Comparison of ENCODE assay signal across 19 cellular contexts in genomic region chr2:241796610-241797138, GRCh38. TPM values are rescaled to one million over a fixed set of nuclear protein-coding genes. Genes with fewer than 3 reads are reported as not detected.
DNase-seq lines count a peak whose midpoint lies in the region; ATAC-seq and TF ChIP-seq lines count a peak whose summit lies in the region.
"Had no signal": no experiment of that assay in that cellular context is flagged by ENCODE, and none has a peak within 500 bp of the region (broad histone marks: within the 10 kb centered on the region; RNA-seq: fewer than 3 reads in every experiment).

No MANE protein-coding gene starts in this region.

- intact Hi-C loops in left ventricle myocardium superior (cut with micrococcal nuclease): no loop called here
- intact Hi-C loops in psoas muscle (cut with DNase I): no loop called here

- no peaks in the 10 kb centered on the region for H3K36me3 ChIP-seq in BLaER1 treated with 17β-estradiol and CSF1 and Interleukin-3, amounts not matched to agents 10 nM and 100 nM
- H3K36me3 ChIP-seq in psoas muscle (ENCODE audit: insufficient read depth in 1 of 2, low read depth in 1 of 2): no peaks in the 10 kb centered on the region
- H3K36me3 ChIP-seq: brain microvascular endothelial cell, suprapubic skin had no signal

- no peak for TF ChIP-seq CTCF in GM13977 (IDR thresholded peaks at IDR 0.05; ENCODE audit: extremely low read depth, insufficient read depth, missing control alignments)
- no peak for TF ChIP-seq CTCF in psoas muscle (IDR thresholded peaks at IDR 0.05)

- peaks cover 0 to 2% (median 0%) of the 10 kb centered on the region in 11 experiments; a peak in 3 of 22 replicates for H3K9me3 ChIP-seq in BLaER1 treated with 17β-estradiol and CSF1 and Interleukin-3, amounts not matched to agents 10 nM and 100 nM (replicated peaks in 1 of 11)
- H3K9me3 ChIP-seq in psoas muscle: no peaks in the 10 kb centered on the region
- H3K9me3 ChIP-seq: suprapubic skin had no signal

- no peak overlapping the region for H3K9ac ChIP-seq in BLaER1 treated with 17β-estradiol and CSF1 and Interleukin-3, amounts not matched to agents 10 nM and 100 nM

- H3K4me3 ChIP-seq in BLaER1 treated with 17β-estradiol and CSF1 and Interleukin-3, amounts not matched to agents 10 nM and 100 nM: no peak overlapping the region
- no peak overlapping the region for H3K4me3 ChIP-seq in psoas muscle
- H3K4me3 ChIP-seq: suprapubic skin had no signal

- no peaks in the 10 kb centered on the region for H3K27me3 ChIP-seq in BLaER1 treated with 17β-estradiol and CSF1 and Interleukin-3, amounts not matched to agents 10 nM and 100 nM
- no peaks in the 10 kb centered on the region for H3K27me3 ChIP-seq in psoas muscle (ENCODE audit: insufficient read depth in 3 of 3, low read length in 2 of 3)
- H3K27me3 ChIP-seq: brain microvascular endothelial cell, suprapubic skin had no signal

- H3K4me2 ChIP-seq in BLaER1 treated with 17β-estradiol and CSF1 and Interleukin-3, amounts not matched to agents 10 nM and 100 nM: peak overlapping the region in 6 of 11 experiments; percentile 9 to 52 (median 28); a peak in 7 of 22 replicates

- no peak overlapping the region for H3K27ac ChIP-seq in BLaER1 treated with 17β-estradiol and CSF1 and Interleukin-3, amounts not matched to agents 10 nM and 100 nM
- no peak overlapping the region for H3K27ac ChIP-seq in psoas muscle
- H3K27ac ChIP-seq: brain microvascular endothelial cell, suprapubic skin had no signal

- H4K20me1 ChIP-seq in BLaER1 treated with 17β-estradiol and CSF1 and Interleukin-3, amounts not matched to agents 10 nM and 100 nM: no peaks in the 10 kb centered on the region

- ATAC-seq in left ventricle myocardium superior: no peak
- no peak for ATAC-seq in psoas muscle
- ATAC-seq: activated CD8-positive, alpha-beta T cell treated with anti-CD3 and anti-CD28 coated beads, Interleukin-2, amount 10 ng/mL, durations not matched to agents 7 days and 5 days; activated naive CD8-positive, alpha-beta T cell treated with anti-CD3 and anti-CD28 coated beads, Interleukin-2, amount 50 U/mL, for 24 hours had no signal

- peaks cover 12 to 68% (median 44%) of the 10 kb centered on the region in 10 experiments; a peak in 19 of 20 replicates for H3K4me1 ChIP-seq in BLaER1 treated with 17β-estradiol and CSF1 and Interleukin-3, amounts not matched to agents 10 nM and 100 nM
- no peaks in the 10 kb centered on the region for H3K4me1 ChIP-seq in psoas muscle
- H3K4me1 ChIP-seq: suprapubic skin had no signal

- in situ Hi-C loops in GM13977 (cut with MboI; ENCODE audit: low pct_unique_long_range_greater_than_20kb, low sequenced_read_pairs, unreplicated experiment): no loop called here

- WGBS in psoas muscle, 3 donors: 88 to 93% (median 89%) methylated on average over 13 of the region's 13 CpGs

- DNase-seq in GM13977 (ENCODE audit: low spot score) (peak; percentile 8), left ventricle myocardium superior (peak; percentile 20), psoas muscle (peak; percentile 7 to 33), NCI-H345 treated with DMSO at 0.1 percent for 48 hours (lab: John Stamatoyannopoulos, UW; ENCODE audit: unreplicated experiment) (no peak), retina (no peak)
- DNase-seq in activated CD4-positive, alpha-beta T cell treated with anti-CD3 and anti-CD28 coated beads, Interleukin-2, amount 50 U/mL, for 4 hours: no peak
- DNase-seq: activated CD8-positive, alpha-beta T cell treated with anti-CD3 and anti-CD28 coated beads, Interleukin-2, amount 10 ng/mL, durations not matched to agents 7 days and 5 days; activated naive CD8-positive, alpha-beta T cell treated with anti-CD3 and anti-CD28 coated beads, Interleukin-2, amount 50 U/mL, for 24 hours; brain microvascular endothelial cell; foreskin fibroblast; kidney glomerular epithelial cell; NCI-H1105; NCI-H510A treated with DMSO at 0.1 percent for 48 hours had no signal

RNA-seq across cellular contexts. Expression of gene NEU4, which starts 12.3 kb away (rescaled TPM):
- 0.52 TPM for total RNA-seq in left ventricle myocardium superior
- 10 to 100 TPM in 2 of 4 donors, 1 to 10 TPM in 1, under 1 TPM in 1; 0.44 to 18.0 (median 9.1) TPM for total RNA-seq in psoas muscle
- 10 to 100 TPM in 1 of 3 donors, 1 to 10 TPM in 1, under 1 TPM in 1; 0.73 to 54.6 (median 3.4) TPM for polyA plus RNA-seq in psoas muscle
- total RNA-seq: B cell, LHCN-M2, pulmonary artery endothelial cell had no signal
- polyA plus RNA-seq: neural cell had no signal

RNA-seq across cellular contexts. Expression of gene GAL3ST2, which starts 20.1 kb away (rescaled TPM):
- total RNA-seq in left ventricle myocardium superior: not detected
- total RNA-seq in psoas muscle: under 1 TPM in 1 of 4 donors, not detected in 3; 0.16 TPM
- polyA plus RNA-seq in psoas muscle: under 1 TPM in 1 of 3 donors, not detected in 2; 0.14 TPM
- total RNA-seq: B cell, LHCN-M2, pulmonary artery endothelial cell, suprapubic skin had no signal
- polyA plus RNA-seq: neural cell had no signal

Comparison
In these comparisons a context has a peak if more than half of its experiments do, and no peak if none do; other contexts are left out.
1. DNase-seq: peak in GM13977 (single experiment), left ventricle myocardium superior (single experiment) and psoas muscle (2 of 2); none in NCI-H345 treated with DMSO at 0.1 percent for 48 hours (single experiment), activated CD4-positive, alpha-beta T cell treated with anti-CD3 and anti-CD28 coated beads, Interleukin-2, amount 50 U/mL, for 4 hours (0 of 2) and retina (single experiment).